ENCODE assay signal across 8 cellular contexts in the genomic region with DNA sequence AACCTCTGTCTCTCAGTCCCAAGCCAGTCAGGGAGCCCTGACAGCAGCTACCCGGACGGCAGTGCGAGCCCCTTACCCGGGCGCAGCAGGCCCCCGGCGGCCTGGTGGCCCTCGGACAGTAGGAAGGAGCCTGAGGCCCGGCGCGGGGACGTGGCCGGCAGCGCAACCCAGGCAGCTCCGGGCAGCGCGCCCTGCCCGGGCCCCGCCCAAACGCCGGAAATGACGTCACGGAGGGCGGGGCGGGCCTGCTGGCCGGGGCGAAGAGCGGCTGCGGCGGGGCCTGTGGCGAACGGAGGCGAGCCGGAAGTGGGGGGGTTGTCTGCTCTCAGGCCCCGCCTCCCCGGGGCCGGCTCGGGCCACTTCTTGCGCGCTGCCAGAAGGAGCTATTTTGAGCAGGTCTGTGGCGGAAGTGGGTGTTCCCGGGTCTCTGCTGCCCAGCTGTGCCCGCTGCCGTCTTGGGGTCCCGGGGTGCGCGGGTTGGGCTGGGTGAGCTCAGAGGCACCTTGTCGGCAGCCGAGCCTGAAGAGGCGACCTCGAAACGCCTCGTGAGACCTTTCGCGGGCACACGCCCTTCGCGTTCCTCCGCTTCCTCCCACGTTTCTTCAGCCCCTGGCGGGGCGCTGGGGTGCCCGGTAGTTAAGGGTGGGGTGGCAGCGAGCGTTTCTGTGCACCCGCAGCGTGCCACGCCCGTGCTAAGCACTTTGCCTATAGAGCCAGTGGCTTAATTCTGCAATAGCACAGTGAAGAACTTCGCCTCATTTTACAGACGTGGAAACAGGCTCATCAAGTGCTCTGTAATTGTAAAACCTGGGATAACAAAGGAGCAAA. TPM values are rescaled to one million over a fixed set of nuclear protein-coding genes. Genes with fewer than 3 reads are reported as not detected.
A peak's percentile ranks its signal among the peaks of the same experiment; 100 is the strongest.
DNase-seq lines count a peak whose midpoint lies in the region; TF ChIP-seq lines count a peak whose summit lies in the region.

A gene (minus strand): TSS at position 193 of the 828 bp plus-strand sequence. CDS start 8,206 bp downstream, outside the sequence.

- H3K27me3 ChIP-seq in H9 (ENCODE audit: insufficient read depth, low read length) (no peaks in the 10 kb centered on the region), MG63 (no peaks in the 10 kb centered on the region)

- no peak within 1 kb of the TSS for H3K4ac ChIP-seq in H9 (ENCODE audit: low read depth, low read length)

- H2BK5ac ChIP-seq in H9 (ENCODE audit: insufficient read length, low read length), result no peak within 1 kb of the TSS

- H2BK120ac ChIP-seq in H9 (ENCODE audit: low read depth, low read length, poor library complexity, severe bottlenecking), result no peak within 1 kb of the TSS

- peak within 1 kb of the TSS; percentile 93 to 98 (median 96) for H3K27ac Mint-ChIP-seq in H9
- peak within 1 kb of the TSS; percentile 98 for H3K27ac Mint-ChIP-seq in nephron progenitor cell
- peak within 1 kb of the TSS; percentile 97 for H3K27ac Mint-ChIP-seq in stimulated activated naive CD8-positive, alpha-beta T cell treated with anti-CD3 and anti-CD28 coated beads, Interleukin-15, Interleukin-2, amounts not matched to agents 100 ng/mL and 50 ng/mL, for 24 hours

- peak within 1 kb of the TSS; percentile 72 for H3K18ac ChIP-seq in H9 (ENCODE audit: insufficient read length, low read depth, low read length)

- H3K4me3 ChIP-seq in MG63, result peak within 1 kb of the TSS; percentile 88
- H3K4me3 ChIP-seq in fibroblast of the aortic adventitia (ENCODE audit: low read depth, low read length), result peak within 1 kb of the TSS; percentile 91

- H4K20me1 ChIP-seq in H9 (ENCODE audit: control insufficient read depth, insufficient read depth, insufficient read length), result no peaks in the 10 kb centered on the region

- H3K23ac ChIP-seq in H9 (ENCODE audit: insufficient read length, low read depth, low read length), result no peak within 1 kb of the TSS

- TF ChIP-seq CTCF in H9 (conservative IDR thresholded peaks at IDR 0.05), result no peak
- TF ChIP-seq CTCF in fibroblast of the aortic adventitia (IDR thresholded peaks at IDR 0.05; ENCODE audit: insufficient read depth, low read length), result no peak
- no peak for TF ChIP-seq CTCF in nephron progenitor cell (IDR thresholded peaks at IDR 0.05)

- H3K14ac ChIP-seq in H9 (ENCODE audit: insufficient read depth, low read length), result peak within 1 kb of the TSS; percentile 96

- H2AFZ ChIP-seq in H9 (ENCODE audit: low read length), result no peak within 1 kb of the TSS

- peaks cover 4% of the 10 kb centered on the region for H3K79me1 ChIP-seq in H9 (ENCODE audit: insufficient read depth, low read depth, low read length, poor library complexity, severe bottlenecking)

- DNase-seq in ELF-1 (ENCODE audit: low read depth, low spot score) (peak; percentile 98), H9 (peak; percentile 96), MG63 (peak; percentile 92), SHP77 (lab: John Stamatoyannopoulos, UW) (peak; percentile 92 to 96), fibroblast of the aortic adventitia (ENCODE audit: low read depth) (peak; percentile 87), nephron progenitor cell (peak; percentile 97)
- DNase-seq in activated effector memory CD4-positive, alpha-beta T cell treated with Interleukin-2 at 50 U/mL for 16 hours, result peak; percentile 90

- H3K27me3 Mint-ChIP-seq in H9 (ENCODE audit: low read depth), result no peaks in the 10 kb centered on the region; the same call in 1 of the 2 replicates
- no peaks in the 10 kb centered on the region for H3K27me3 Mint-ChIP-seq in nephron progenitor cell (ENCODE audit: low read depth, poor library complexity)
- H3K27me3 Mint-ChIP-seq in stimulated activated naive CD8-positive, alpha-beta T cell treated with anti-CD3 and anti-CD28 coated beads, Interleukin-15, Interleukin-2, amounts not matched to agents 100 ng/mL and 50 ng/mL, for 24 hours, result no peaks in the 10 kb centered on the region

- peaks cover 2% of the 10 kb centered on the region; the same call in 1 of the 2 replicates for H3K79me2 ChIP-seq in H9 (ENCODE audit: insufficient read depth, low read length)

- H2BK15ac ChIP-seq in H9 (ENCODE audit: low read depth, low read length), result no peak within 1 kb of the TSS

- H2AK5ac ChIP-seq in H9 (ENCODE audit: insufficient read length, low read length), result no peak within 1 kb of the TSS

- peaks cover 3% of the 10 kb centered on the region for H3K23me2 ChIP-seq in H9 (ENCODE audit: insufficient read length, low read depth, low read length, poor library complexity, severe bottlenecking)

- no peak within 1 kb of the TSS for H4K5ac ChIP-seq in H9 (ENCODE audit: insufficient read length, low read depth, low read length)

- no peak within 1 kb of the TSS for H2BK20ac ChIP-seq in H9 (ENCODE audit: low read depth, low read length, poor library complexity, severe bottlenecking)

- H3K36me3 Mint-ChIP-seq in H9 (ENCODE audit: insufficient read depth in 1 of 3, low read depth in 3 of 3) (peaks cover 7 to 12% (median 10%) of the 10 kb centered on the region in 3 experiments; a peak in 6 of 7 replicates), nephron progenitor cell (ENCODE audit: low read depth) (peaks cover 26% of the 10 kb centered on the region)
- peaks cover 28% of the 10 kb centered on the region for H3K36me3 Mint-ChIP-seq in stimulated activated naive CD8-positive, alpha-beta T cell treated with anti-CD3 and anti-CD28 coated beads, Interleukin-15, Interleukin-2, amounts not matched to agents 100 ng/mL and 50 ng/mL, for 24 hours (ENCODE audit: low read depth)

- no peaks in the 10 kb centered on the region for H3K9me3 ChIP-seq in H9 (ENCODE audit: control insufficient read depth, low read depth, low read length)
- H3K9me3 ChIP-seq in MG63, result no peaks in the 10 kb centered on the region

- H4K91ac ChIP-seq in H9 (ENCODE audit: insufficient read length, low read depth, low read length), result no peak within 1 kb of the TSS

- no peak within 1 kb of the TSS for H3K27ac ChIP-seq in H9 (ENCODE audit: insufficient read length, low read depth, low read length)

- H3K56ac ChIP-seq in H9 (ENCODE audit: insufficient read length, low read depth, low read length), result no peak within 1 kb of the TSS

- no peak within 1 kb of the TSS for H4K8ac ChIP-seq in H9 (replicated peaks; ENCODE audit: insufficient read length, low read depth, low read length)

- no peak within 1 kb of the TSS for H3T11ph ChIP-seq in H9 (ENCODE audit: low read length)

- no CpG with 5 or more reads among the region's 71 CpGs for WGBS in H9 (ENCODE audit: extremely low coverage, insufficient read length, low lambda C conversion rate)

- peaks cover 19% of the 10 kb centered on the region for H3K36me3 ChIP-seq in MG63

- peak within 1 kb of the TSS; percentile 96 to 99 for H3K4me3 Mint-ChIP-seq in H9
- peak within 1 kb of the TSS; percentile 98 for H3K4me3 Mint-ChIP-seq in nephron progenitor cell
- H3K4me3 Mint-ChIP-seq in stimulated activated naive CD8-positive, alpha-beta T cell treated with anti-CD3 and anti-CD28 coated beads, Interleukin-15, Interleukin-2, amounts not matched to agents 100 ng/mL and 50 ng/mL, for 24 hours, result peak within 1 kb of the TSS; percentile 93

- no peak within 1 kb of the TSS for H2BK12ac ChIP-seq in H9 (ENCODE audit: insufficient read length, low read depth, low read length)

- peak within 1 kb of the TSS; percentile 90 for H3K4me2 ChIP-seq in H9 (ENCODE audit: insufficient read depth, insufficient read length, low read length)

- peaks cover 14 to 20% of the 10 kb centered on the region in 2 experiments for H3K4me1 Mint-ChIP-seq in H9
- H3K4me1 Mint-ChIP-seq in nephron progenitor cell, result peaks cover 28% of the 10 kb centered on the region
- peaks cover 59% of the 10 kb centered on the region for H3K4me1 Mint-ChIP-seq in stimulated activated naive CD8-positive, alpha-beta T cell treated with anti-CD3 and anti-CD28 coated beads, Interleukin-15, Interleukin-2, amounts not matched to agents 100 ng/mL and 50 ng/mL, for 24 hours (ENCODE audit: low read depth)

- no peaks in the 10 kb centered on the region; the same call in 1 of the 2 replicates for H3K4me1 ChIP-seq in H9 (ENCODE audit: insufficient read depth, low read length)

- peak within 1 kb of the TSS; percentile 87 for H3K9ac ChIP-seq in H9 (ENCODE audit: extremely low read depth, insufficient read length, low read length)

- H3K9me3 Mint-ChIP-seq in H9, result no peaks in the 10 kb centered on the region
- no peaks in the 10 kb centered on the region for H3K9me3 Mint-ChIP-seq in nephron progenitor cell
- no peaks in the 10 kb centered on the region for H3K9me3 Mint-ChIP-seq in stimulated activated naive CD8-positive, alpha-beta T cell treated with anti-CD3 and anti-CD28 coated beads, Interleukin-15, Interleukin-2, amounts not matched to agents 100 ng/mL and 50 ng/mL, for 24 hours

RNA-seq across cellular contexts. Expression of the gene that starts here (rescaled TPM):
- 46.8 and 50.5 TPM in 2 replicates for total RNA-seq in H9 (2021)
- 26.3 and 30.3 TPM in 2 replicates for total RNA-seq in MG63 (2014; rRNA removed; shearing (Covaris generic); ENCODE audit: low replicate concordance)
- 11.7 and 42.1 TPM in 2 replicates for total RNA-seq in fibroblast of the aortic adventitia (ENCODE audit: low replicate concordance)
